In the genomic region with DNA sequence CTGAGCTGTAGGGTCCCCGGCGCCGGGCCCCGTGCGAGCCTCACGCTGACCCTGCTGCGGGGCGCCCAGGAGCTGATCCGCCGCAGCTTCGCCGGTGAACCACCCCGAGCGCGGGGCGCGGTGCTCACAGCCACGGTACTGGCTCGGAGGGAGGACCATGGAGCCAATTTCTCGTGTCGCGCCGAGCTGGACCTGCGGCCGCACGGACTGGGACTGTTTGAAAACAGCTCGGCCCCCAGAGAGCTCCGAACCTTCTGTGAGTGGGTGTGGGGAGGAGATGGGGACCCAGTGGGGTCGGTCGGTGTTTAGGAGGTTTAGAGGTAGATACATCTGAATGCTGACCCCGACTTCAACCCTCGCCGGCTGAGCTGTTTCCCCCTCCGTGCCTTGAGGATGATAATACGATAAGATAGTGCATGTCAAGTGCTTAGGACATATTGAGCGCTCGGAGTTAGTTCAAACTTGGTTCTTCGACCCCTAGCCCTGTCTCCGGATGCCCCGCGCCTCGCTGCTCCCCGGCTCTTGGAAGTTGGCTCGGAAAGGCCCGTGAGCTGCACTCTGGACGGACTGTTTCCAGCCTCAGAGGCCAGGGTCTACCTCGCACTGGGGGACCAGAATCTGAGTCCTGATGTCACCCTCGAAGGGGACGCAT, we compare ENCODE assay signal across 8 cellular contexts. TPM values are rescaled to one million over a fixed set of nuclear protein-coding genes. Genes with fewer than 3 reads are reported as not detected.
DNase-seq lines count a peak whose midpoint lies in the region; ATAC-seq and TF ChIP-seq lines count a peak whose summit lies in the region.

No MANE protein-coding gene starts in this region.

- peaks cover 17 to 25% of the 10 kb centered on the region in 2 donors for H3K36me3 Mint-ChIP-seq in CD14-positive monocyte
- H3K36me3 Mint-ChIP-seq in neural progenitor cell, result no peaks in the 10 kb centered on the region

- peak overlapping the region; percentile 75 for H3K4me2 ChIP-seq in neural progenitor cell

- no peaks in the 10 kb centered on the region for H3K36me3 ChIP-seq in MG63
- no peaks in the 10 kb centered on the region for H3K36me3 ChIP-seq in neural progenitor cell

- peak overlapping the region; percentile 32 for H3K4me3 ChIP-seq in MG63
- peak overlapping the region; percentile 21 to 72 (median 56) for H3K4me3 ChIP-seq in dorsolateral prefrontal cortex
- peak overlapping the region; percentile 39 for H3K4me3 ChIP-seq in neural progenitor cell

- no peak for TF ChIP-seq CTCF in CD14-positive monocyte (IDR thresholded peaks at IDR 0.05)
- no peak for TF ChIP-seq CTCF in dorsolateral prefrontal cortex (IDR thresholded peaks at IDR 0.05 in 54 of 56, conservative IDR thresholded peaks at IDR 0.05 in 2 of 56; ENCODE audit: low read depth in 1 of 56, partially characterized antibody in 56 of 56)
- no peak for TF ChIP-seq CTCF in neural progenitor cell (IDR thresholded peaks at IDR 0.05)
- no peak for TF ChIP-seq CTCF in omental fat pad (IDR thresholded peaks at IDR 0.05)

- H4K20me1 ChIP-seq in neural progenitor cell (ENCODE audit: low read depth), result peaks cover 74% of the 10 kb centered on the region

- H3K9ac ChIP-seq in neural progenitor cell, result no peak overlapping the region

- H3K9me3 Mint-ChIP-seq in CD14-positive monocyte (peaks cover 0 to 53% (median 31%) of the 10 kb centered on the region in 7 donors), neural progenitor cell (peaks cover 3% of the 10 kb centered on the region)

- H3K27ac Mint-ChIP-seq in CD14-positive monocyte (peak overlapping the region in 5 of 7 donors; percentile 15 to 90 (median 64)), neural progenitor cell (no peak overlapping the region)

- H3K79me2 ChIP-seq in neural progenitor cell (ENCODE audit: low read depth), result no peaks in the 10 kb centered on the region

- H3K27me3 ChIP-seq in MG63, result peaks cover 73% of the 10 kb centered on the region
- H3K27me3 ChIP-seq in dorsolateral prefrontal cortex, result peaks cover 0 to 100% (median 84%) of the 10 kb centered on the region in 45 donors
- H3K27me3 ChIP-seq in neural progenitor cell, result peaks cover 100% of the 10 kb centered on the region

- peaks cover 12% of the 10 kb centered on the region for H3K4me1 ChIP-seq in neural progenitor cell

- peaks cover 76 to 96% (median 88%) of the 10 kb centered on the region in 3 donors for H3K27me3 Mint-ChIP-seq in CD14-positive monocyte (ENCODE audit: low read depth in 3 of 3)
- H3K27me3 Mint-ChIP-seq in neural progenitor cell (ENCODE audit: insufficient read depth, low read depth), result peaks cover 88% of the 10 kb centered on the region

- H3K27ac ChIP-seq in dorsolateral prefrontal cortex (peak overlapping the region in 1 of 59 donors; percentile 76), neural progenitor cell (no peak overlapping the region)

- no peak for ATAC-seq in omental fat pad (ENCODE audit: low FRiP score)

- peaks cover 76% of the 10 kb centered on the region for H3F3A ChIP-seq in neural progenitor cell (ENCODE audit: low read depth)

- intact Hi-C loops in CD14-positive monocyte (cut with micrococcal nuclease), result no loop called here
- intact Hi-C loops in dorsolateral prefrontal cortex (cut with DNase I), result no loop called here

- DNase-seq in CD14-positive monocyte (ENCODE audit: low spot score) (no peak), MG63 (no peak), dorsolateral prefrontal cortex (no peak), neural progenitor cell (ENCODE audit: low spot score) (no peak), NCI-H446 (lab: John Stamatoyannopoulos, UW) (no peak), SKM-1 treated with dmso at 0.1 percent for 144 hours (lab: John Stamatoyannopoulos, UW; ENCODE audit: unreplicated experiment) (no peak), omental fat pad (ENCODE audit: low spot score) (no peak), GF-D8 (lab: John Stamatoyannopoulos, UW) (no peak)

- H3K4me1 Mint-ChIP-seq in CD14-positive monocyte, result peaks cover 80% of the 10 kb centered on the region
- H3K4me1 Mint-ChIP-seq in neural progenitor cell, result peaks cover 31% of the 10 kb centered on the region

- peak overlapping the region; percentile 75 to 94 for H3K4me3 Mint-ChIP-seq in CD14-positive monocyte
- peak overlapping the region; percentile 81 for H3K4me3 Mint-ChIP-seq in neural progenitor cell

- peak overlapping the region; percentile 68 for H2AFZ ChIP-seq in neural progenitor cell (replicated peaks)

- H3K9me3 ChIP-seq in MG63 (peaks cover 3% of the 10 kb centered on the region; the same call in 1 of the 2 replicates), neural progenitor cell (ENCODE audit: low read depth) (no peaks in the 10 kb centered on the region)

RNA-seq across cellular contexts. Expression of a gene that starts 1.9 kb away (rescaled TPM):
- under 1 TPM in 1 of 2 donors, not detected in 1; 0.21 TPM for polyA plus RNA-seq in CD14-positive monocyte
- not detected in 2 replicates for total RNA-seq in MG63 (2014; rRNA removed; shearing (Covaris generic); ENCODE audit: low replicate concordance)
- total RNA-seq in dorsolateral prefrontal cortex (100 to 1,000 TPM in 1 of 120 experiments, 10 to 100 TPM in 119; 21.8 to 112 (median 61.0) TPM), neural progenitor cell (ENCODE audit: low replicate concordance) (0.46 TPM in 1 of 2 replicates, not detected in the other), omental fat pad (1 to 10 TPM in 1 of 4 donors, under 1 TPM in 3; 0.31 to 1.1 (median 0.53) TPM)

RNA-seq across cellular contexts. Expression of a gene that starts 4.9 kb away (rescaled TPM):
- 10 to 100 TPM in 1 of 2 donors, 1 to 10 TPM in 1; 5.5 to 17.3 TPM for polyA plus RNA-seq in CD14-positive monocyte
- not detected in 2 replicates for total RNA-seq in MG63 (2014; rRNA removed; shearing (Covaris generic); ENCODE audit: low replicate concordance)
- total RNA-seq in dorsolateral prefrontal cortex (1 to 10 TPM in 1 of 120 experiments, under 1 TPM in 9, not detected in 110; 0.38 to 1.1 (median 0.51) TPM), neural progenitor cell (ENCODE audit: low replicate concordance) (0.15 TPM in 1 of 2 replicates, not detected in the other), omental fat pad (1 to 10 TPM in 3 of 4 donors, under 1 TPM in 1; 0.82 to 7.5 (median 2.0) TPM)

RNA-seq across cellular contexts. Expression of a gene that starts 17.9 kb away (rescaled TPM):
- polyA plus RNA-seq in CD14-positive monocyte, result 10 to 100 TPM in 1 of 2 donors, 1 to 10 TPM in 1; 9.4 to 11.7 TPM
- total RNA-seq in MG63 (2014; rRNA removed; shearing (Covaris generic); ENCODE audit: low replicate concordance), result 0.43 TPM in 1 of 2 replicates, not detected in the other
- total RNA-seq in dorsolateral prefrontal cortex (10 to 100 TPM in 99 of 120 experiments, 1 to 10 TPM in 21; 4.6 to 30.9 (median 13.3) TPM), neural progenitor cell (ENCODE audit: low replicate concordance) (2.4 and 4.6 TPM in 2 replicates), omental fat pad (1 to 10 TPM in 1 of 4 donors, under 1 TPM in 3; 0.19 to 2.4 (median 0.94) TPM)

RNA-seq across cellular contexts. Expression of a gene that starts 20.8 kb away (rescaled TPM):
- 10 to 100 TPM; 21.6 to 40.8 TPM for polyA plus RNA-seq in CD14-positive monocyte
- 3.8 and 5.1 TPM in 2 replicates for total RNA-seq in MG63 (2014; rRNA removed; shearing (Covaris generic); ENCODE audit: low replicate concordance)
- 10 to 100 TPM in 28 of 120 experiments, 1 to 10 TPM in 92; 1.5 to 66.9 (median 5.3) TPM for total RNA-seq in dorsolateral prefrontal cortex
- 0.40 and 0.80 TPM in 2 replicates for total RNA-seq in neural progenitor cell (ENCODE audit: low replicate concordance)
- 100 to 1,000 TPM in 2 of 4 donors, 10 to 100 TPM in 2; 20.7 to 286 (median 81.0) TPM for total RNA-seq in omental fat pad

RNA-seq across cellular contexts. Expression of a gene that starts 24.1 kb away (rescaled TPM):
- polyA plus RNA-seq in CD14-positive monocyte, result 1 to 10 TPM; 5.5 to 6.8 TPM
- 30.8 and 43.8 TPM in 2 replicates for total RNA-seq in MG63 (2014; rRNA removed; shearing (Covaris generic); ENCODE audit: low replicate concordance)
- total RNA-seq in dorsolateral prefrontal cortex, result 10 to 100 TPM; 29.3 to 73.6 (median 49.2) TPM
- total RNA-seq in neural progenitor cell (ENCODE audit: low replicate concordance), result 7.4 and 11.4 TPM in 2 replicates
- 10 to 100 TPM in 3 of 4 donors, 1 to 10 TPM in 1; 9.0 to 26.2 (median 17.8) TPM for total RNA-seq in omental fat pad

Comparison
In these comparisons a context has a peak if more than half of its experiments do, and no peak if none do; other contexts are left out.
1. RNA of a gene that starts 1.9 kb away (total RNA-seq): 21.8 to 112 TPM in dorsolateral prefrontal cortex; 0.31 to 1.1 TPM in omental fat pad, not detected in MG63 and 0.46 TPM in neural progenitor cell; every median in the first group is over 10 times any median in the second.
2. Peak in every context shown above with its lines, with median percentiles within 50 percentile points of each other: H3K4me3 ChIP-seq.